ENCODE assay signal across 11 cellular contexts in the genomic region with DNA sequence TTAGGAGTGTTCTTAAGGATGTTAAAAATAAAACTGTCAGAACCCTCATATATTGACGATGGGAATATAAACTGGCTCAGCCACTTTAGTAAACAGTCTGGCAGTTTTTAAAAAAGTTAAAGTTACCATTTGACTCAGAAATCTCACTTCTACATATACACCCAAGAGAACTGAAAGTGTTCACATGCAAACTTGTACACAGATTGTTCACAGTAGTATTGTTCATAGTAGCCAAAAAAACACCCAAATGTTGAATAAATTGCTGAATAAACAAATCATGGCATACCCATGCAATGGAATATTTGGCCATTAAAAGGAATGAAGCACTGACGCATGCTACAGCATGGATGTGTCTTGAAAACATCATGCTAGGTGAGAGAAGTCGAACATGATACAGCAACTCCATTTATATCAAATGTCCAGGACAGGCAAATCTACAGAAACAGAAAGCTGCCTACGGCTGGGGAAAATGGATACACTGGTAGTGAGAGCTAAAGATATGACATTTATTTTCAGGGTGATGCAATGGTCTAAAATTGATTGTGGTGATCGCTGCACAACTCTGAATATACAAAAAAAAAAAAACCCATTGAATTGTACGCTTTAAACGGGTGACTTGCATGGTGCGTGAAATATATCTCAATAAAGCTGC. TPM values are rescaled to one million over a fixed set of nuclear protein-coding genes. Genes with fewer than 3 reads are reported as not detected.
A peak's percentile ranks its signal among the peaks of the same experiment; 100 is the strongest.
DNase-seq lines count a peak whose midpoint lies in the region; ATAC-seq and TF ChIP-seq lines count a peak whose summit lies in the region.
"Had no signal": no experiment of that assay in that cellular context is flagged by ENCODE, and none has a peak within 500 bp of the region (broad histone marks: within the 10 kb centered on the region; RNA-seq: fewer than 3 reads in every experiment).

No MANE protein-coding gene starts in this region.

- no peaks in the 10 kb centered on the region for H3K9me3 Mint-ChIP-seq in activated T-helper 2 cell treated with anti-CD3 and anti-CD28 coated beads, Interferon-gamma antibody, Interleukin-2, Interleukin-4, amounts not matched to agents 10 μg/mL and 5 μg/mL and 100 μg/mL, durations not matched to agents 14 hours and 24 hours and 36 hours
- no peaks in the 10 kb centered on the region for H3K9me3 Mint-ChIP-seq in glutamatergic neuron (ENCODE audit: unreplicated experiment)
- H3K9me3 Mint-ChIP-seq: immature natural killer cell had no signal

- no peak for TF ChIP-seq POLR2A in Peyer's patch (IDR thresholded peaks at IDR 0.05)

- H3K36me3 Mint-ChIP-seq in activated T-helper 2 cell treated with anti-CD3 and anti-CD28 coated beads, Interferon-gamma antibody, Interleukin-2, Interleukin-4, amounts not matched to agents 10 μg/mL and 5 μg/mL and 100 μg/mL, durations not matched to agents 14 hours and 24 hours and 36 hours (ENCODE audit: low read depth): peaks cover 81% of the 10 kb centered on the region
- no peaks in the 10 kb centered on the region for H3K36me3 Mint-ChIP-seq in glutamatergic neuron (ENCODE audit: unreplicated experiment)

- DNase-seq in GM12864 (ENCODE audit: low read depth) (peak; percentile 57), glutamatergic neuron (no peak), Peyer's patch (no peak), NCI-H2196 (lab: John Stamatoyannopoulos, UW; ENCODE audit: unreplicated experiment) (no peak), NCI-H2107 (lab: John Stamatoyannopoulos, UW) (no peak)
- DNase-seq in activated T-helper 2 cell treated with anti-CD3 and anti-CD28 coated beads, Interferon-gamma antibody, Interleukin-2, Interleukin-4, amounts not matched to agents 10 μg/mL and 5 μg/mL and 100 μg/mL, durations not matched to agents 14 hours and 24 hours and 36 hours (ENCODE audit: low spot score): no peak
- DNase-seq: activated CD4-positive, CD25-positive, alpha-beta regulatory T cell treated with anti-CD3 and anti-CD28 coated beads, Interleukin-2, amount 50 U/mL, for 72 hours had no signal

- H3K4me3 Mint-ChIP-seq in activated T-helper 2 cell treated with anti-CD3 and anti-CD28 coated beads, Interferon-gamma antibody, Interleukin-2, Interleukin-4, amounts not matched to agents 10 μg/mL and 5 μg/mL and 100 μg/mL, durations not matched to agents 14 hours and 24 hours and 36 hours (ENCODE audit: low read depth): no peak overlapping the region
- H3K4me3 Mint-ChIP-seq in glutamatergic neuron (ENCODE audit: unreplicated experiment): no peak overlapping the region
- H3K4me3 Mint-ChIP-seq: immature natural killer cell had no signal

- ATAC-seq in GM19395 (IDR thresholded peaks at IDR 0.05; ENCODE audit: unreplicated experiment) (peak; percentile 89), HG02970 (IDR thresholded peaks at IDR 0.05; ENCODE audit: low FRiP score, unreplicated experiment) (peak; percentile 71)

- H3K4me1 Mint-ChIP-seq in activated T-helper 2 cell treated with anti-CD3 and anti-CD28 coated beads, Interferon-gamma antibody, Interleukin-2, Interleukin-4, amounts not matched to agents 10 μg/mL and 5 μg/mL and 100 μg/mL, durations not matched to agents 14 hours and 24 hours and 36 hours (ENCODE audit: low read depth): peaks cover 26% of the 10 kb centered on the region
- no peaks in the 10 kb centered on the region for H3K4me1 Mint-ChIP-seq in glutamatergic neuron (ENCODE audit: low read depth, unreplicated experiment)

- no peaks in the 10 kb centered on the region for H3K27me3 ChIP-seq in Peyer's patch
- H3K27me3 ChIP-seq: colonic mucosa had no signal

- no peak overlapping the region for H3K27ac ChIP-seq in Peyer's patch
- H3K27ac ChIP-seq: colonic mucosa had no signal

- H3K27me3 Mint-ChIP-seq in activated T-helper 2 cell treated with anti-CD3 and anti-CD28 coated beads, Interferon-gamma antibody, Interleukin-2, Interleukin-4, amounts not matched to agents 10 μg/mL and 5 μg/mL and 100 μg/mL, durations not matched to agents 14 hours and 24 hours and 36 hours (ENCODE audit: low read depth): no peaks in the 10 kb centered on the region
- peaks cover 3% of the 10 kb centered on the region for H3K27me3 Mint-ChIP-seq in glutamatergic neuron (ENCODE audit: unreplicated experiment)

- intact Hi-C loops in activated T-helper 2 cell treated with anti-CD3 and anti-CD28 coated beads, Interferon-gamma antibody, Interleukin-2, Interleukin-4, amounts not matched to agents 10 μg/mL and 5 μg/mL and 100 μg/mL, durations not matched to agents 14 hours and 24 hours and 36 hours (cut with micrococcal nuclease): loop anchor here (1.0 to 5.0 kb wide), 3 partner anchors 193 to 375 kb away; a partner anchor contains a TSS

- TF ChIP-seq CTCF in GM12864 (IDR thresholded peaks at IDR 0.05; ENCODE audit: low read depth, low read length, missing control alignments) (no peak), glutamatergic neuron (IDR thresholded peaks at IDR 0.05; ENCODE audit: partially characterized antibody, unreplicated experiment) (no peak), Peyer's patch (IDR thresholded peaks at IDR 0.05) (no peak)

- H3K4me3 ChIP-seq in GM12864 (ENCODE audit: low read depth, low read length) (no peak overlapping the region; the same call in 1 of the 2 replicates), Peyer's patch (no peak overlapping the region)
- H3K4me3 ChIP-seq: colonic mucosa had no signal

- H3K4me1 ChIP-seq in Peyer's patch: peaks cover 0 to 4% (median 0%) of the 10 kb centered on the region in 4 donors
- H3K4me1 ChIP-seq: colonic mucosa had no signal

- H3K27ac Mint-ChIP-seq in activated T-helper 2 cell treated with anti-CD3 and anti-CD28 coated beads, Interferon-gamma antibody, Interleukin-2, Interleukin-4, amounts not matched to agents 10 μg/mL and 5 μg/mL and 100 μg/mL, durations not matched to agents 14 hours and 24 hours and 36 hours: peak overlapping the region; percentile 77
- H3K27ac Mint-ChIP-seq in glutamatergic neuron (ENCODE audit: unreplicated experiment): no peak overlapping the region

- peaks cover 0 to 42% (median 0%) of the 10 kb centered on the region in 3 donors for H3K36me3 ChIP-seq in Peyer's patch

- no peaks in the 10 kb centered on the region for H3K9me3 ChIP-seq in Peyer's patch
- H3K9me3 ChIP-seq: colonic mucosa had no signal

RNA-seq across cellular contexts. Expression of a gene that starts 10.1 kb away (rescaled TPM):
- 1,195 and 1,243 TPM in 2 replicates for total RNA-seq in activated T-helper 2 cell treated with anti-CD3 and anti-CD28 coated beads, Interferon-gamma antibody, Interleukin-2, Interleukin-4, amounts not matched to agents 10 μg/mL and 5 μg/mL and 100 μg/mL, durations not matched to agents 14 hours and 24 hours and 36 hours
- total RNA-seq in glutamatergic neuron (ENCODE audit: unreplicated experiment) (761 TPM), Peyer's patch (1,000 to 10,000 TPM in 1 of 4 donors, 100 to 1,000 TPM in 3; 308 to 1,394 (median 568) TPM)
